In genomic region chr21:42539931-42540343, GRCh38 we compare ENCODE assay signal across 12 cellular contexts. TPM values are rescaled to one million over a fixed set of nuclear protein-coding genes. Genes with fewer than 3 reads are reported as not detected.
DNase-seq lines count a peak whose midpoint lies in the region; ATAC-seq and TF ChIP-seq lines count a peak whose summit lies in the region.
"Had no signal": no experiment of that assay in that cellular context is flagged by ENCODE, and none has a peak within 500 bp of the region (broad histone marks: within the 10 kb centered on the region; RNA-seq: fewer than 3 reads in every experiment).

No MANE protein-coding gene starts in this region.

- H3K36me3 Mint-ChIP-seq in activated CD8-positive, alpha-beta memory T cell treated with anti-CD3 and anti-CD28 coated beads, Interleukin-2, amount 10 ng/mL, durations not matched to agents 7 days and 5 days: no peaks in the 10 kb centered on the region

- CTCF ChIA-PET in activated CD8-positive, alpha-beta memory T cell treated with anti-CD3 and anti-CD28 coated beads, Interleukin-2, amount 10 ng/mL, durations not matched to agents 7 days and 5 days (lab: Charles Lee): interaction anchor here (0.8 to 4.5 kb wide), 2 partner anchors 10 to 72 kb away, joined by 3 to 31 read pairs; no protein-coding TSS in a partner anchor

- no peaks in the 10 kb centered on the region for H3F3A ChIP-seq in neural cell (ENCODE audit: insufficient read depth, low read length, poor library complexity, severe bottlenecking)

- TF ChIP-seq EP300 in neural cell (conservative IDR thresholded peaks at IDR 0.05; ENCODE audit: poor library complexity, severe bottlenecking): no peak

- peak; percentile 10; the same call in 1 of the 2 replicates for TF ChIP-seq CTCF in LNCAP (IDR thresholded peaks at IDR 0.05)
- peak; percentile 12 for TF ChIP-seq CTCF in astrocyte of the spinal cord (IDR thresholded peaks at IDR 0.05; ENCODE audit: low read depth, low read length)
- peak; percentile 27 for TF ChIP-seq CTCF in neural cell (IDR thresholded peaks at IDR 0.05; ENCODE audit: poor library complexity, severe bottlenecking)

- in situ Hi-C loops in astrocyte of the spinal cord (cut with HindIII; ENCODE audit: low sequenced_read_pairs): no loop called here

- H3K4me3 ChIP-seq in astrocyte of the spinal cord (ENCODE audit: low read depth, low read length) (no peak overlapping the region), neural cell (ENCODE audit: low read length) (no peak overlapping the region)
- H3K4me3 ChIP-seq: PC-9 had no signal

- H3K9me2 ChIP-seq in neural cell (ENCODE audit: insufficient read depth, low read length): no peaks in the 10 kb centered on the region

- peak; percentile 44 for TF ChIP-seq RAD21 in neural cell (conservative IDR thresholded peaks at IDR 0.05)

- H3K4me2 ChIP-seq in neural cell (ENCODE audit: low read length): no peak overlapping the region
- H3K4me2 ChIP-seq: PC-9 had no signal

- H3K27ac Mint-ChIP-seq in activated CD8-positive, alpha-beta memory T cell treated with anti-CD3 and anti-CD28 coated beads, Interleukin-2, amount 10 ng/mL, durations not matched to agents 7 days and 5 days: no peak overlapping the region
- H3K27ac Mint-ChIP-seq: activated T-helper 17 cell treated with anti-CD3 and anti-CD28 coated beads, Interleukin-2, amount 50 U/mL, for 72 hours had no signal

- no peaks in the 10 kb centered on the region for H3K9me3 ChIP-seq in neural cell (ENCODE audit: low read length)

- H3K9me3 Mint-ChIP-seq in activated CD8-positive, alpha-beta memory T cell treated with anti-CD3 and anti-CD28 coated beads, Interleukin-2, amount 10 ng/mL, durations not matched to agents 7 days and 5 days (ENCODE audit: low read depth): no peaks in the 10 kb centered on the region
- H3K9me3 Mint-ChIP-seq: activated T-helper 17 cell treated with anti-CD3 and anti-CD28 coated beads, Interleukin-2, amount 50 U/mL, for 72 hours; naive thymus-derived CD8-positive, alpha-beta T cell had no signal

- no peak overlapping the region for H3K4me3 Mint-ChIP-seq in activated CD8-positive, alpha-beta memory T cell treated with anti-CD3 and anti-CD28 coated beads, Interleukin-2, amount 10 ng/mL, durations not matched to agents 7 days and 5 days
- H3K4me3 Mint-ChIP-seq: activated T-helper 17 cell treated with anti-CD3 and anti-CD28 coated beads, Interleukin-2, amount 50 U/mL, for 72 hours; naive thymus-derived CD8-positive, alpha-beta T cell had no signal

- no peaks in the 10 kb centered on the region for H3K27me3 Mint-ChIP-seq in activated CD8-positive, alpha-beta memory T cell treated with anti-CD3 and anti-CD28 coated beads, Interleukin-2, amount 10 ng/mL, durations not matched to agents 7 days and 5 days
- H3K27me3 Mint-ChIP-seq: activated T-helper 17 cell treated with anti-CD3 and anti-CD28 coated beads, Interleukin-2, amount 50 U/mL, for 72 hours; naive thymus-derived CD8-positive, alpha-beta T cell had no signal

- H3K27ac ChIP-seq in neural cell (ENCODE audit: low read length): no peak overlapping the region
- H3K27ac ChIP-seq: PC-9 had no signal

- peak; percentile 12 for DNase-seq in EL
- DNase-seq in astrocyte of the spinal cord (ENCODE audit: low read depth, low spot score): no peak
- DNase-seq in mucosa of gallbladder (ENCODE audit: low spot score): no peak
- no peak for DNase-seq in activated CD8-positive, alpha-beta memory T cell treated with anti-CD3 and anti-CD28 coated beads for 24 hours
- no peak for DNase-seq in activated CD8-positive, alpha-beta memory T cell treated with anti-CD3 and anti-CD28 coated beads, Interleukin-2, amount 10 ng/mL, durations not matched to agents 7 days and 5 days
- DNase-seq: naive thymus-derived CD8-positive, alpha-beta T cell; NCI-H2029 treated with DMSO at 0.1 percent for 48 hours; PC-9 had no signal

- H3K79me2 ChIP-seq in neural cell (replicated peaks; ENCODE audit: insufficient read depth, low read length): no peaks in the 10 kb centered on the region

- no peaks in the 10 kb centered on the region for H4K20me1 ChIP-seq in neural cell (ENCODE audit: insufficient read depth)

- no peak overlapping the region for H2AFZ ChIP-seq in neural cell (ENCODE audit: low read depth, low read length)
- H2AFZ ChIP-seq: PC-9 had no signal

- H3K27me3 ChIP-seq in neural cell (ENCODE audit: insufficient read depth, low read depth, low read length): no peaks in the 10 kb centered on the region

- H3K36me3 ChIP-seq in neural cell (ENCODE audit: insufficient read depth, low read length): no peaks in the 10 kb centered on the region

- ATAC-seq in GM21447 (IDR thresholded peaks at IDR 0.05; ENCODE audit: unreplicated experiment): no peak
- no peak for ATAC-seq in activated CD8-positive, alpha-beta memory T cell treated with anti-CD3 and anti-CD28 coated beads, Interleukin-2, amount 10 ng/mL, durations not matched to agents 7 days and 5 days
- ATAC-seq: activated T-helper 17 cell treated with anti-CD3 and anti-CD28 coated beads, Interleukin-2, amount 50 U/mL, for 72 hours; naive thymus-derived CD8-positive, alpha-beta T cell had no signal

- H3K4me1 Mint-ChIP-seq in activated CD8-positive, alpha-beta memory T cell treated with anti-CD3 and anti-CD28 coated beads, Interleukin-2, amount 10 ng/mL, durations not matched to agents 7 days and 5 days: no peaks in the 10 kb centered on the region

- H3K9ac ChIP-seq in neural cell (ENCODE audit: low read length): no peak overlapping the region

TF ChIP-seq in neural cell, 6 proteins besides CTCF, POLR2A, EP300 and RAD21:
- TF ChIP-seq SMC3 (conservative IDR thresholded peaks at IDR 0.05; ENCODE audit: poor library complexity) (peak; percentile 40), EZH2 (IDR thresholded peaks at IDR 0.05; ENCODE audit: borderline replicate concordance, insufficient read depth, low read length, poor library complexity, severe bottlenecking) (no peak)

RNA-seq across cellular contexts. Expression of gene SLC37A1, which starts 26.3 kb away (rescaled TPM):
- 60.7 and 64.4 TPM in 2 replicates for polyA plus RNA-seq in neural cell
- 67.8 and 75.7 TPM in 2 replicates for polyA minus RNA-seq in neural cell
- 56.2 TPM for total RNA-seq in mucosa of gallbladder
- 10 to 100 TPM; 14.0 to 14.8 TPM for total RNA-seq in activated CD8-positive, alpha-beta memory T cell treated with anti-CD3 and anti-CD28 coated beads, Interleukin-2, amount 10 ng/mL, durations not matched to agents 7 days and 5 days

RNA-seq across cellular contexts. Expression of gene RSPH1, which starts 43.9 kb away (rescaled TPM):
- 0.58 and 1.3 TPM in 2 replicates for polyA plus RNA-seq in neural cell
- 0.58 and 0.73 TPM in 2 replicates for polyA minus RNA-seq in neural cell
- 5.6 TPM for total RNA-seq in mucosa of gallbladder
- total RNA-seq in activated CD8-positive, alpha-beta memory T cell treated with anti-CD3 and anti-CD28 coated beads, Interleukin-2, amount 10 ng/mL, durations not matched to agents 7 days and 5 days: not detected
- polyA plus RNA-seq: naive thymus-derived CD8-positive, alpha-beta T cell had no signal
